In the genomic region with DNA sequence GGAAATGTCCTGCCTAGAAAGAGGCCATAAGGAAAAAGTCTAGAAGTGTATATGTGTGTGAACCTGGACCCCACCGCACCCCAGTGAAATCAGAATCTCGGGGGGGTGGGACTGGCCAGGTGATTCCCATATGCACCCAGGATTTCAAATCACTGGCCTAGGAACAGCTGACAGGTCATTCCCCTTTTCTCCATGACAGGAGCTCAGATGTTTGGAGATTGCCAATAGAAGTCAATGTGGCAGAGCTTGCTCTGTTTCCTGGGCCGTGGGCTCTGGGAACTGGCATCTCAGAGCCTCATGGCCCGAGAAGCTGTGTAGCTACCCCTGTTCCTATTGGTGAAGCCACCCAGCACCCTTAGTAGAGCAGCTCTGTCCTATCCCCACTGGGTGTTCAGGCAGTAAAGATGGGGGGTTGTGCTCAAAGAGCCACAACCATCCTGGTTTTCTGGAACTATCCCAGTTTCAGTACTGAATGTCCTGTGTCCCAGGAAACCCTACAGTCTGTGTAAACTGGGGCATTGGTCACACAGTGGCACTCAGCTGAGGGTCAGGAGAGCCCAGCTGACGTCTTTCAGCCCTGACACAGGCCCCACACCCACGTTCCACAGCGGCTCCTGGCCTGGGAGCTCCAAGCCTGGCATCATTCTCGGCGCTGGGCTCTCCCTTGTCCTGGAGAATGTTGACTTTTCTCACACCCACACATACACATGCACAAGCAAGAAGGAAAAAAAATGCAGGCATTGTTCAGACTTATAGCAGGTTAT, we compare ENCODE assay signal across 11 cellular contexts. TPM values are rescaled to one million over a fixed set of nuclear protein-coding genes. Genes with fewer than 3 reads are reported as not detected.
DNase-seq lines count a peak whose midpoint lies in the region; ATAC-seq lines count a peak whose summit lies in the region.
"Had no signal": no experiment of that assay in that cellular context is flagged by ENCODE, and none has a peak within 500 bp of the region (broad histone marks: within the 10 kb centered on the region; RNA-seq: fewer than 3 reads in every experiment).

No MANE protein-coding gene starts in this region.

- H3K9me3 Mint-ChIP-seq in natural killer cell treated with Interleukin-12 subunit alpha and Interleukin-12 subunit beta and Interleukin-15 and Interleukin-18, amount 100 ng/mL, for 72 hours: no peaks in the 10 kb centered on the region
- H3K9me3 Mint-ChIP-seq: HFFc6, neural crest cell had no signal

- intact Hi-C loops in left ventricle myocardium superior (cut with micrococcal nuclease) (no loop called here), sciatic nerve (cut with DNase I) (loop anchor here (10.0 kb wide), 2 partner anchors 78 to 362 kb away; no protein-coding TSS in a partner anchor)

- H3K27me3 Mint-ChIP-seq in natural killer cell treated with Interleukin-12 subunit alpha and Interleukin-12 subunit beta and Interleukin-15 and Interleukin-18, amount 100 ng/mL, for 72 hours: no peaks in the 10 kb centered on the region

- H3K27ac Mint-ChIP-seq in natural killer cell treated with Interleukin-12 subunit alpha and Interleukin-12 subunit beta and Interleukin-15 and Interleukin-18, amount 100 ng/mL, for 72 hours: no peak overlapping the region
- H3K27ac Mint-ChIP-seq: HFFc6 had no signal

- H3K4me1 Mint-ChIP-seq in natural killer cell treated with Interleukin-12 subunit alpha and Interleukin-12 subunit beta and Interleukin-15 and Interleukin-18, amount 100 ng/mL, for 72 hours (ENCODE audit: low read depth in 2 of 2): peaks cover 6% of the 10 kb centered on the region in 2 donors

- DNase-seq in DMS53 (lab: John Stamatoyannopoulos, UW) (peak; percentile 87), astrocyte of the hippocampus (ENCODE audit: low read depth, low spot score) (peak; percentile 58), left ventricle myocardium superior (peak; percentile 74), sciatic nerve (ENCODE audit: low spot score) (no peak), NCI-H2196 (lab: John Stamatoyannopoulos, UW; ENCODE audit: unreplicated experiment) (no peak), mesenteric fat pad (ENCODE audit: low spot score) (no peak)
- DNase-seq in natural killer cell treated with Interleukin-12 subunit alpha and Interleukin-12 subunit beta and Interleukin-15 and Interleukin-18, amount 100 ng/mL, for 72 hours (ENCODE audit: low spot score): no peak
- DNase-seq: HFFc6, SK-N-SH had no signal

- H3K4me3 Mint-ChIP-seq in natural killer cell treated with Interleukin-12 subunit alpha and Interleukin-12 subunit beta and Interleukin-15 and Interleukin-18, amount 100 ng/mL, for 72 hours: no peak overlapping the region
- H3K4me3 Mint-ChIP-seq: HFFc6, neural crest cell had no signal

- ATAC-seq in left ventricle myocardium superior: peak; percentile 70
- peak; percentile 70 for ATAC-seq in sciatic nerve
- ATAC-seq in natural killer cell treated with Interleukin-12 subunit alpha and Interleukin-12 subunit beta and Interleukin-15 and Interleukin-18, amount 100 ng/mL, for 72 hours: no peak
- ATAC-seq in GM18907 (IDR thresholded peaks at IDR 0.05; ENCODE audit: unreplicated experiment): no peak

- H3K36me3 Mint-ChIP-seq in natural killer cell treated with Interleukin-12 subunit alpha and Interleukin-12 subunit beta and Interleukin-15 and Interleukin-18, amount 100 ng/mL, for 72 hours: no peaks in the 10 kb centered on the region

RNA-seq across cellular contexts. Expression of a gene that starts 18.9 kb away (rescaled TPM):
- 2.3 TPM for total RNA-seq in left ventricle myocardium superior
- total RNA-seq in sciatic nerve: 8.4 TPM
- 3.7 TPM for total RNA-seq in mesenteric fat pad
- total RNA-seq in natural killer cell treated with Interleukin-12 subunit alpha and Interleukin-12 subunit beta and Interleukin-15 and Interleukin-18, amount 100 ng/mL, for 72 hours: 100 to 1,000 TPM; 599 to 903 TPM
- total RNA-seq: HFFc6, neural crest cell had no signal

RNA-seq across cellular contexts. Expression of a gene that starts 40.8 kb away (rescaled TPM):
- total RNA-seq in left ventricle myocardium superior: 29.6 TPM
- total RNA-seq in sciatic nerve: 57.2 TPM
- 69.4 TPM for total RNA-seq in mesenteric fat pad
- total RNA-seq in natural killer cell treated with Interleukin-12 subunit alpha and Interleukin-12 subunit beta and Interleukin-15 and Interleukin-18, amount 100 ng/mL, for 72 hours: not detected

RNA-seq across cellular contexts. Expression of a gene that starts 45.0 kb away (rescaled TPM):
- total RNA-seq in left ventricle myocardium superior: 0.50 TPM
- total RNA-seq in sciatic nerve: 6.1 TPM
- not detected for total RNA-seq in mesenteric fat pad
- total RNA-seq in natural killer cell treated with Interleukin-12 subunit alpha and Interleukin-12 subunit beta and Interleukin-15 and Interleukin-18, amount 100 ng/mL, for 72 hours: not detected
- total RNA-seq: HFFc6, neural crest cell had no signal

Comparison
In these comparisons a context has a peak if more than half of its experiments do, and no peak if none do; other contexts are left out.
1. DNase-seq: peak in DMS53 (single experiment), astrocyte of the hippocampus (single experiment) and left ventricle myocardium superior (single experiment); none in sciatic nerve (single experiment), NCI-H2196 (single experiment), mesenteric fat pad (single experiment) and natural killer cell treated with Interleukin-12 subunit alpha and Interleukin-12 subunit beta and Interleukin-15 and Interleukin-18, amount 100 ng/mL, for 72 hours (single experiment).
2. ATAC-seq: peak in left ventricle myocardium superior (single experiment) and sciatic nerve (single experiment); none in natural killer cell treated with Interleukin-12 subunit alpha and Interleukin-12 subunit beta and Interleukin-15 and Interleukin-18, amount 100 ng/mL, for 72 hours (0 of 2) and GM18907 (single experiment).
3. RNA of a gene that starts 18.9 kb away (total RNA-seq): 599 to 903 TPM in natural killer cell treated with Interleukin-12 subunit alpha and Interleukin-12 subunit beta and Interleukin-15 and Interleukin-18, amount 100 ng/mL, for 72 hours; 8.4 TPM in sciatic nerve (single experiment), 3.7 TPM in mesenteric fat pad (single experiment) and 2.3 TPM in left ventricle myocardium superior (single experiment); every median in the first group is over 10 times any median in the second.
4. RNA of a gene that starts 40.8 kb away (total RNA-seq): 69.4 TPM in mesenteric fat pad (single experiment), 57.2 TPM in sciatic nerve (single experiment) and 29.6 TPM in left ventricle myocardium superior (single experiment); not detected in natural killer cell treated with Interleukin-12 subunit alpha and Interleukin-12 subunit beta and Interleukin-15 and Interleukin-18, amount 100 ng/mL, for 72 hours; every median in the first group is over 10 times any median in the second.